In the genomic region with DNA sequence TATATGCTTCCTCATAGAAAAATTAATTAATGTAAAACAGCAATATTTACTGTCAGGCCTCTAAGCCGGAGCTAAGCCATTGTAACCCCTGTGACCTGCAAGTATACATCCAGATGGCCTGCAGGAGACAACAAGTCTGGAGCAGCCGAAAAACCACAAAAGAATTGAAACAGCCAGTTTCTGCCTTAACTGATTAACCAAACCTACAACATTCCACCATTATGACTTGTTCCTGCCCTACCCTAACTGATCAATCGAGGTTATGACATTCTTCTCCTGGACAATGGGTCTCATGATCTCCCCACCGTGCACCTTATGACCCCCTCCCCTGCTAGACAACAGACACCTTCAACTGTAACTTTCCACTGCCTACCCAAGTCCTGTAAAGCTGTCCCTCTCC, we compare ENCODE assay signal across 1 cellular context.
TF ChIP-seq lines count a peak whose summit lies in the region.

No MANE protein-coding gene starts in this region.

TF ChIP-seq in IMR-90, 13 proteins besides CTCF, POLR2A, EP300 and RAD21:
- TF ChIP-seq MAZ (IDR thresholded peaks at IDR 0.05; ENCODE audit: borderline replicate concordance, low read depth, low read length) (no peak), ELK1 (IDR thresholded peaks at IDR 0.05; ENCODE audit: borderline replicate concordance, low read depth, low read length) (no peak), NFE2L2 (IDR thresholded peaks at IDR 0.05; ENCODE audit: low read depth, low read length) (no peak)
- TF ChIP-seq, protein P1, sequence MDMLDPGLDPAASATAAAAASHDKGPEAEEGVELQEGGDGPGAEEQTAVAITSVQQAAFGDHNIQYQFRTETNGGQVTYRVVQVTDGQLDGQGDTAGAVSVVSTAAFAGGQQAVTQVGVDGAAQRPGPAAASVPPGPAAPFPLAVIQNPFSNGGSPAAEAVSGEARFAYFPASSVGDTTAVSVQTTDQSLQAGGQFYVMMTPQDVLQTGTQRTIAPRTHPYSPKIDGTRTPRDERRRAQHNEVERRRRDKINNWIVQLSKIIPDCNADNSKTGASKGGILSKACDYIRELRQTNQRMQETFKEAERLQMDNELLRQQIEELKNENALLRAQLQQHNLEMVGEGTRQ (IDR thresholded peaks at IDR 0.05; ENCODE audit: low read depth, low read length) = no peak
